ENCODE assay signal across 15 cellular contexts in the genomic region with DNA sequence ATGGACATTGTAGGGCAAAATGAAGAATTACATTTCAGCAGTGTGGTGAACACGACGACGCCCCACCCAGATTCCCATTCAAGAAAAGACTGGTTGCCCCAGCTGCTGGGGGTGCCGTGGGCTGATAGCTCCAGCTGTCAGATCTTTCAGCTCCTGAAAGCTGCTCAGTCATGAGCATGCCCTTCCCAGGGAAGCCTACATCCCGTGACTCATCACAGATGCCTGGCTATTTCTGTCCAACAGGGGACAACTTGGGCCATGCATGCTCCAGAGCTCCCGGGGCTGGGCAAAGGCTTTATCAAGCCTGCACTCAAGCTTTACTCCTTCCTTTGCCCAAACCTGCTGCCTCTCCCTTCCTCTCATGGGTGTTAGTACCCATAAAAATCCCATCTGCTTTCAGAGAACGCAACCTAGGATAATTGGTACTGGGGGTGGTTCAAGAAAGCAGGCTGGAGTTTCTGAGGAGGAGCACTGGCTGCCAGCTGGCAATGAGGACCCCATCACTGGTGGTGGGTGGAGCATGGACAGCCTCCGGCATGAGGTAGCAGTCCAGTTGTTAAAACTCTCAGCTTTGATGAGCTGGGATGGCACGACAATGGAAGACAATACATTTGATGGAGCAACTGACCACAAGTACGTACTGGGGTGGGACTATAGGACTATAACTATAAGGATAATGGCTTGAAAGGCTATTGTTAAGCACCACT. TPM values are rescaled to one million over a fixed set of nuclear protein-coding genes. Genes with fewer than 3 reads are reported as not detected.
DNase-seq lines count a peak whose midpoint lies in the region; ATAC-seq lines count a peak whose summit lies in the region.
"Had no signal": no experiment of that assay in that cellular context is flagged by ENCODE, and none has a peak within 500 bp of the region (broad histone marks: within the 10 kb centered on the region; RNA-seq: fewer than 3 reads in every experiment).

No MANE protein-coding gene starts in this region.

- no peaks in the 10 kb centered on the region for H3F3A ChIP-seq in GM23248 (ENCODE audit: insufficient read depth)

- H3K4me1 ChIP-seq in GM23248 (ENCODE audit: insufficient read depth) = no peaks in the 10 kb centered on the region

- in situ Hi-C loops in GM23248 (cut with MboI) = loop anchor here (25.0 kb wide), 1 partner anchor 335 kb away; no protein-coding TSS in a partner anchor

- ATAC-seq in Right ventricle myocardium superior (ENCODE audit: poor library complexity) (peak; percentile 97), GM21360 (IDR thresholded peaks at IDR 0.05; ENCODE audit: unreplicated experiment) (no peak)
- ATAC-seq: left colon; naive thymus-derived CD4-positive, alpha-beta T cell; T-cell had no signal

- no peak overlapping the region for H3K27ac ChIP-seq in GM23248

- WGBS in GM23248 (ENCODE audit: low coverage in 1 of 2, low lambda C conversion rate in 2 of 2, missing lambda C conversion rate in 2 of 2), 2 experiments = 43 to 52% methylated on average over 10 of the region's 10 CpGs

- H2AFZ ChIP-seq in GM23248 = no peak overlapping the region

- peak; percentile 49 for DNase-seq in GM23248
- peak; percentile 95 for DNase-seq in RPMI7951 (ENCODE audit: low read depth)
- DNase-seq in Right ventricle myocardium superior = no peak
- peak; percentile 39 for DNase-seq in skeletal muscle cell (ENCODE audit: low read depth)
- DNase-seq in NCI-H748 treated with DMSO at 0.1 percent for 48 hours (lab: John Stamatoyannopoulos, UW) = no peak
- DNase-seq in RPMI8226 = no peak
- DNase-seq: activated naive CD8-positive, alpha-beta T cell treated with anti-CD3 and anti-CD28 coated beads, Interleukin-2, amount 10 ng/mL, durations not matched to agents 7 days and 5 days; CD4-positive, CD25-positive, alpha-beta regulatory T cell; head of caudate nucleus; left colon; naive thymus-derived CD4-positive, alpha-beta T cell; OCI-M1; stimulated activated CD4-positive, alpha-beta T cell treated with anti-CD3 and anti-CD28 coated beads, Interleukin-1b, Interleukin-23, amount 100 ng/mL, for 48 hours; T-cell had no signal

- H3K4me3 ChIP-seq in GM23248 (no peak overlapping the region), skeletal muscle cell (ENCODE audit: low read depth, low read length) (no peak overlapping the region)

- H3K79me2 ChIP-seq in GM23248 (ENCODE audit: insufficient read depth) = no peaks in the 10 kb centered on the region

- H3K36me3 ChIP-seq in GM23248 (ENCODE audit: low read depth) = no peaks in the 10 kb centered on the region

- no peaks in the 10 kb centered on the region for H3K9me3 ChIP-seq in GM23248 (ENCODE audit: low read depth)

- intact Hi-C loops in Right ventricle myocardium superior (cut with DNase I) = no loop called here

- H3K4me2 ChIP-seq in GM23248 (ENCODE audit: unreplicated experiment) = no peak overlapping the region

- H3K27me3 ChIP-seq in GM23248 (replicated peaks; ENCODE audit: insufficient read depth) = peaks cover 10% of the 10 kb centered on the region; the same call in 1 of the 2 replicates

- no peaks in the 10 kb centered on the region for H4K20me1 ChIP-seq in GM23248 (ENCODE audit: insufficient read depth)

- H3K9ac ChIP-seq in GM23248 = no peak overlapping the region

- no peaks in the 10 kb centered on the region for H3K9me2 ChIP-seq in GM23248 (ENCODE audit: insufficient read depth)

RNA-seq across cellular contexts. Expression of a gene that starts 16.4 kb away (rescaled TPM):
- total RNA-seq in GM23248 (2014; rRNA removed; shearing (Covaris generic)) = not detected in 2 replicates
- not detected in 2 replicates for polyA plus RNA-seq in GM23248 (2016; fragmentation: Nextera tagmentation; extraction: Ambion mirVana)
- total RNA-seq in RPMI7951 (2014; rRNA removed; shearing (Covaris generic)) = 15.1 and 20.4 TPM in 2 replicates
- total RNA-seq in Right ventricle myocardium superior = 2.0 TPM
- total RNA-seq: activated naive CD8-positive, alpha-beta T cell treated with anti-CD3 and anti-CD28 coated beads, Interleukin-2, amount 10 ng/mL, durations not matched to agents 7 days and 5 days; CD4-positive, CD25-positive, alpha-beta regulatory T cell; naive thymus-derived CD4-positive, alpha-beta T cell; T-cell had no signal
- polyA plus RNA-seq: CD4-positive, CD25-positive, alpha-beta regulatory T cell; naive thymus-derived CD4-positive, alpha-beta T cell had no signal

Comparison
In these comparisons a context has a peak if more than half of its experiments do, and no peak if none do; other contexts are left out.
1. DNase-seq: peak in GM23248 (single experiment), RPMI7951 (single experiment) and skeletal muscle cell (single experiment); none in Right ventricle myocardium superior (single experiment), NCI-H748 treated with DMSO at 0.1 percent for 48 hours (single experiment) and RPMI8226 (single experiment).